ENCODE assay signal across 25 cellular contexts in the genomic region with DNA sequence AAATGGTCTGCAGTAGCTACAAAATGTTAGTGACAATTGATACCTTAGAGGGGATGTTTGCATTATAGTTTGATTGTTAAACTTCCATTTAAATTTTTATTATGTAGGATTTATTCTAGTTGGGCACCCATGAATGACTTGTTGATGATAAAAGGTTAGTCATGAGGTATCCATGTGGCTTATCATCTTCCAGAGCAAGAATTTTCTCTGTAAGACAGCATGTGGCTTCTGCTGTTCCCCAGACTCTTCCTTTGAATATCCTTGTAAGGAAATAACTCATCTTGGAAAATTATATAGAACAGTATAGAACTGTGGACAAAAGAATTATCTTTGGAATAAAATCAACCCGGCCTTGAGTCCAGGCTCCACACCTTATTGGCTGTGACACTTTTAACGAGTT.
"Had no signal": no experiment of that assay in that cellular context is flagged by ENCODE, and none has a peak within 500 bp of the region (broad histone marks: within the 10 kb centered on the region; RNA-seq: fewer than 3 reads in every experiment).

No MANE protein-coding gene starts in this region.

- DNase-seq: effector memory CD8-positive, alpha-beta T cell; hypothalamus; immature natural killer cell; islet precursor cell; kidney glomerular epithelial cell; left ventricle myocardium superior; lower lobe of right lung; natural killer cell; occipital lobe; ovary; posterior cingulate gyrus; psoas muscle; right cardiac atrium; sigmoid colon; stimulated activated CD4-positive, alpha-beta T cell treated with anti-CD3 and anti-CD28 coated beads, Interleukin-2, amount 100 ng/mL, for 24 hours; stimulated activated CD4-positive, alpha-beta T cell treated with anti-CD3 and anti-CD28 coated beads, Interleukin-4, amount 100 ng/mL, for 24 hours; stimulated activated naive CD4-positive, alpha-beta T cell treated with Interleukin-2 at 50 U/mL for 16 hours; stomach; thyroid gland; trophoblast cell had no signal

- FAIRE-seq: endometrium, frontal cortex had no signal

- H3K4me1 Mint-ChIP-seq: immature natural killer cell; stimulated activated effector memory CD8-positive, alpha-beta T cell treated with anti-CD3 and anti-CD28 coated beads, Interleukin-12 subunit alpha, Interleukin-12 subunit beta, amount 100 ng/mL, for 72 hours had no signal

- ATAC-seq: effector memory CD8-positive, alpha-beta T cell; left ventricle myocardium superior; lower lobe of right lung; natural killer cell; psoas muscle; right cardiac atrium; stimulated activated effector memory CD8-positive, alpha-beta T cell treated with anti-CD3 and anti-CD28 coated beads, Interleukin-12 subunit alpha, Interleukin-12 subunit beta, amount 100 ng/mL, for 72 hours had no signal

- H3K36me3 Mint-ChIP-seq: natural killer cell; stimulated activated effector memory CD8-positive, alpha-beta T cell treated with anti-CD3 and anti-CD28 coated beads, Interleukin-12 subunit alpha, Interleukin-12 subunit beta, amount 100 ng/mL, for 72 hours had no signal

- H3K36me3 ChIP-seq: lower lobe of right lung, ovary, sigmoid colon, stomach, thyroid gland, vagina had no signal

- H3K27me3 ChIP-seq: ovary, sigmoid colon, stomach, thyroid gland, vagina had no signal

- H3K27ac Mint-ChIP-seq: effector memory CD8-positive, alpha-beta T cell; immature natural killer cell; memory B cell; natural killer cell; stimulated activated effector memory CD8-positive, alpha-beta T cell treated with anti-CD3 and anti-CD28 coated beads, Interleukin-12 subunit alpha, Interleukin-12 subunit beta, amount 100 ng/mL, for 72 hours had no signal

- H3K4me3 ChIP-seq: lower lobe of right lung, ovary, psoas muscle, sigmoid colon, stomach, thyroid gland, vagina had no signal

- H3K4me3 Mint-ChIP-seq: effector memory CD8-positive, alpha-beta T cell; immature natural killer cell; memory B cell; natural killer cell; stimulated activated effector memory CD8-positive, alpha-beta T cell treated with anti-CD3 and anti-CD28 coated beads, Interleukin-12 subunit alpha, Interleukin-12 subunit beta, amount 100 ng/mL, for 72 hours had no signal

- H3K4me1 ChIP-seq: lower lobe of right lung, psoas muscle, sigmoid colon, stomach, thyroid gland had no signal

- H3K9me3 ChIP-seq: lower lobe of right lung, ovary, psoas muscle, thyroid gland, vagina had no signal

- H3K27ac ChIP-seq: lower lobe of right lung, ovary, psoas muscle, sigmoid colon, stomach, thyroid gland, vagina had no signal
